ENCODE assay signal across 8 cellular contexts in the genomic region with DNA sequence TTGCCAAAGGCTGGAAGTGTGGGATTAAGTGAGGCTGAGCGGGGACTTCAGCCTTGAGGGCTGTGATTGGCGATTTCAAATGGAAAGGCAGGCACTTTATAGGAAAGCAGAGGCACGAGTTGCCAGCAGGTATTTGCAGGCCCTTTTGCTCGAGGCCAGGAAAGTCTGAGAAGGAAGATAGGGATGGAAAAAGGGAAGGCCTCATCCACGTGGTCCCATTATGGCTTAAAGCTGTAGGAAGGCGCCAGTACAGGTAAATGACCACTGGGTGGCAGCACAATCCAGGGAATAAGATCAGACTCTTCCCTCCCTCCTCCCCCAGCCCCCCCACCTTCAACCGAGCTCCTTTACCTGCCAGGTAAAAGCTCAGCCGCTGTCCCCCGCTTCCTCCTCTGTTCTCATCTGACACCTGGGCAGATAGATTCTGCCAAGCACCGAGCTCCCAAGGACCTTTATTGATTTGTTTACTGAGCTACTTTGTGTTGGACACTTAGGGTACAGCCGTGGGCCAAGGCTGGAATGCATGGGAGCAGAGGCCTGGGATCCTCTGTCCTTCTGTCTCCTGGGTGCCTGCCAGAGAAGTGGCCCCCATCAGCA. TPM values are rescaled to one million over a fixed set of nuclear protein-coding genes. Genes with fewer than 3 reads are reported as not detected.
A peak's percentile ranks its signal among the peaks of the same experiment; 100 is the strongest.
DNase-seq lines count a peak whose midpoint lies in the region; ATAC-seq and TF ChIP-seq lines count a peak whose summit lies in the region.

No MANE protein-coding gene starts in this region.

- peak; percentile 60 for ATAC-seq in GM18505 (IDR thresholded peaks at IDR 0.05; ENCODE audit: unreplicated experiment)
- peak; percentile 77 for ATAC-seq in HG03135 (IDR thresholded peaks at IDR 0.05; ENCODE audit: unreplicated experiment)

- POLR2A ChIA-PET in AG04449 (lab: Yijun Ruan, JAX) = interaction anchor here (1.0 kb wide), 1 partner anchor 169 kb away, joined by 3 read pairs; no protein-coding TSS in a partner anchor

- TF ChIP-seq CTCF in AG04449 (IDR thresholded peaks at IDR 0.05; ENCODE audit: insufficient read depth, low read length, missing control alignments) = peak; percentile 72

- CTCF ChIA-PET in AG04449 (lab: Yijun Ruan, JAX) = interaction anchor here (0.6 to 10.0 kb wide), 40 partner anchors 7 to 1160 kb away, joined by 3 to 161 read pairs (median 4); a partner anchor contains a TSS

- no peak for TF ChIP-seq POLR2A in GM18505 (IDR thresholded peaks at IDR 0.05; ENCODE audit: borderline replicate concordance, extremely low read depth, insufficient read depth, insufficient read length)

- DNase-seq in AG04449 (ENCODE audit: low read depth, low spot score) = no peak
- DNase-seq in NCI-H2227 treated with DMSO at 0.1 percent for 48 hours (lab: John Stamatoyannopoulos, UW) = peak; percentile 56
- DNase-seq in activated CD4-positive, alpha-beta T cell treated with anti-CD3 and anti-CD28 coated beads for 48 hours = peak; percentile 82
- peak; percentile 84 for DNase-seq in dermis blood vessel endothelial cell
- peak; percentile 66 to 83 for DNase-seq in lung microvascular endothelial cell (ENCODE audit: low read depth in 2 of 2)
- DNase-seq in stimulated activated CD8-positive, alpha-beta memory T cell treated with anti-CD3 and anti-CD28 coated beads, Interleukin-2, amount 100 ng/mL, for 1 hour (ENCODE audit: low read depth in 2 of 2) = peak; percentile 40 to 55

- H3K4me3 ChIP-seq in AG04449 (ENCODE audit: low read depth, low read length) = no peak overlapping the region

RNA-seq across cellular contexts. Expression of a gene that starts 7.5 kb away (rescaled TPM):
- total RNA-seq in dermis blood vessel endothelial cell (not detected in 2 replicates), lung microvascular endothelial cell (not detected in 2 replicates)

RNA-seq across cellular contexts. Expression of a gene that starts 10.0 kb away (rescaled TPM):
- total RNA-seq in dermis blood vessel endothelial cell (58.9 and 160 TPM in 2 replicates), lung microvascular endothelial cell (34.5 and 46.9 TPM in 2 replicates)

RNA-seq across cellular contexts. Expression of a gene that starts 20.9 kb away (rescaled TPM):
- total RNA-seq in dermis blood vessel endothelial cell (74.3 and 79.6 TPM in 2 replicates), lung microvascular endothelial cell (39.2 and 44.6 TPM in 2 replicates)

RNA-seq across cellular contexts. Expression of a gene that starts 35.3 kb away (rescaled TPM):
- total RNA-seq in dermis blood vessel endothelial cell (not detected in 2 replicates), lung microvascular endothelial cell (not detected in 2 replicates)

RNA-seq across cellular contexts. Expression of a gene that starts 44.8 kb away (rescaled TPM):
- total RNA-seq in dermis blood vessel endothelial cell (0.19 TPM in 1 of 2 replicates, not detected in the other), lung microvascular endothelial cell (not detected in 2 replicates)
